In the genomic region with DNA sequence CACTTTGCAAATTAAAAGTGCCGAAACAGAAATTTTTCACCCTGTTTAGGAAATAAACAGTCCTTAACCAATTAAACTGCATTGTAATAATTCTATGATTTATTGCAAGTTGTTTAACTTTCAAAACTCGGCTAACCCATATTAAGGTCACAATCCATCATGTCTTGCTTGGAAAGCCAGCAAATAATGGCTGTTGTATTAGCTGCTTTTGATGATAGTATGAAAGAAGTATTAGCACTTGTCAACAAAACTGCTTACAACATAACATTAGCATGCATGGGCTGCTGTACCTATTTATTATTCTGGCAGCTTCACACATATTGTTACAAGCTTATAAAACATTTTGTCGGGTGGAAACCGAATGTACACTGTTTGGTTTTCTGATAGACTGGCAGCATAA, we compare ENCODE assay signal across 22 cellular contexts.
DNase-seq lines count a peak whose midpoint lies in the region; ATAC-seq, FAIRE-seq and TF ChIP-seq lines count a peak whose summit lies in the region.
"Had no signal": no experiment of that assay in that cellular context is flagged by ENCODE, and none has a peak within 500 bp of the region (broad histone marks: within the 10 kb centered on the region; RNA-seq: fewer than 3 reads in every experiment).

No MANE protein-coding gene starts in this region.

- H3K4me2 ChIP-seq in GM23248 (ENCODE audit: unreplicated experiment), result peak overlapping the region; percentile 59
- H3K4me2 ChIP-seq in fibroblast of lung (ENCODE audit: extremely low read depth, insufficient read depth, low read length), result no peak overlapping the region
- H3K4me2 ChIP-seq: BLaER1 treated with 17β-estradiol and CSF1 and Interleukin-3, amounts not matched to agents 10 nM and 100 nM had no signal

- intact Hi-C loops in head of caudate nucleus (cut with DNase I), result no loop called here

- no peaks in the 10 kb centered on the region for H3K9me2 ChIP-seq in GM23248 (ENCODE audit: insufficient read depth)

- DNase-seq in GM23248 (no peak), SJSA1 (ENCODE audit: low read depth in 1 of 2, low spot score in 2 of 2) (no peak), fibroblast of lung (ENCODE audit: low read depth in 2 of 2) (peak; percentile 21 to 50), urothelium cell line (ENCODE audit: low spot score) (no peak), head of caudate nucleus (no peak), SK-N-DZ (ENCODE audit: low spot score) (no peak)
- DNase-seq: ACHN; Calu3; CD8-positive, alpha-beta memory T cell; MM.1S; NCI-H1048; NCI-H1417 treated with DMSO at 0.1 percent for 48 hours; NCI-H187; NCI-H526; OCI-M1 had no signal

- in situ Hi-C loops in GM23248 (cut with MboI), result no loop called here

- peak overlapping the region; percentile 59; the same call in 1 of the 2 replicates for H3K27ac ChIP-seq in GM23248
- peak overlapping the region; percentile 77; the same call in 1 of the 2 replicates for H3K27ac ChIP-seq in SJSA1
- H3K27ac ChIP-seq in fibroblast of lung (ENCODE audit: insufficient read depth, low read length), result no peak overlapping the region
- H3K27ac ChIP-seq: BLaER1 treated with 17β-estradiol and CSF1 and Interleukin-3, amounts not matched to agents 10 nM and 100 nM; SK-N-MC had no signal

- peak; percentile 17 for FAIRE-seq in urothelium cell line (lab: Jason Lieb, UNC)
- FAIRE-seq: G401.6, GM18507, K562 had no signal

- H3K9ac ChIP-seq in GM23248 (no peak overlapping the region), fibroblast of lung (ENCODE audit: insufficient read depth, low read length) (no peak overlapping the region)
- H3K9ac ChIP-seq: BLaER1 treated with 17β-estradiol and CSF1 and Interleukin-3, amounts not matched to agents 10 nM and 100 nM had no signal

- H3F3A ChIP-seq in GM23248 (ENCODE audit: insufficient read depth), result peaks cover 38% of the 10 kb centered on the region

- no peaks in the 10 kb centered on the region for H3K27me3 ChIP-seq in GM23248 (replicated peaks; ENCODE audit: insufficient read depth)
- no peaks in the 10 kb centered on the region for H3K27me3 ChIP-seq in SJSA1 (replicated peaks)
- no peaks in the 10 kb centered on the region for H3K27me3 ChIP-seq in fibroblast of lung (ENCODE audit: control insufficient read depth, insufficient read depth, low read length)
- H3K27me3 ChIP-seq: BLaER1 treated with 17β-estradiol and CSF1 and Interleukin-3, amounts not matched to agents 10 nM and 100 nM had no signal

- WGBS in GM23248 (ENCODE audit: low coverage in 1 of 2, low lambda C conversion rate in 2 of 2, missing lambda C conversion rate in 2 of 2), 2 experiments, result 24 to 34% methylated on average over 4 of the region's 4 CpGs

- no peaks in the 10 kb centered on the region for H3K79me2 ChIP-seq in GM23248 (ENCODE audit: insufficient read depth)
- H3K79me2 ChIP-seq in fibroblast of lung (ENCODE audit: control insufficient read depth, insufficient read depth, low read length), result no peaks in the 10 kb centered on the region

- no peak for ATAC-seq in GM19455 (IDR thresholded peaks at IDR 0.05; ENCODE audit: unreplicated experiment)
- ATAC-seq: K562, Right ventricle myocardium inferior had no signal

- H4K20me1 ChIP-seq in GM23248 (ENCODE audit: insufficient read depth), result no peaks in the 10 kb centered on the region
- no peaks in the 10 kb centered on the region for H4K20me1 ChIP-seq in fibroblast of lung (ENCODE audit: control insufficient read depth, extremely low read depth, insufficient read depth, low read length)
- H4K20me1 ChIP-seq: BLaER1 treated with 17β-estradiol and CSF1 and Interleukin-3, amounts not matched to agents 10 nM and 100 nM had no signal

- H3K4me3 ChIP-seq in GM23248 (no peak overlapping the region; the same call in 1 of the 2 replicates), SJSA1 (no peak overlapping the region), fibroblast of lung (replicated peaks in 1 of 4; ENCODE audit: control extremely low read depth in 1 of 4, insufficient read depth in 1 of 4, low read depth in 3 of 4, low read length in 4 of 4) (no peak overlapping the region)
- H3K4me3 ChIP-seq: BLaER1 treated with 17β-estradiol and CSF1 and Interleukin-3, amounts not matched to agents 10 nM and 100 nM; K562; SK-N-MC had no signal

- TF ChIP-seq CTCF in fibroblast of lung (conservative IDR thresholded peaks at IDR 0.05 in 1 of 2, IDR thresholded peaks at IDR 0.05 in 1 of 2; ENCODE audit: low read depth in 1 of 2, low read length in 2 of 2), result no peak

- peaks cover 57% of the 10 kb centered on the region for H3K4me1 ChIP-seq in GM23248 (ENCODE audit: insufficient read depth)
- peaks cover 61% of the 10 kb centered on the region for H3K4me1 ChIP-seq in SJSA1 (replicated peaks)
- H3K4me1 ChIP-seq in fibroblast of lung (ENCODE audit: control insufficient read depth, extremely low read depth, insufficient read depth, low read length), result peaks cover 2% of the 10 kb centered on the region

- H2AFZ ChIP-seq in GM23248, result no peak overlapping the region
- no peak overlapping the region for H2AFZ ChIP-seq in fibroblast of lung (ENCODE audit: low read length)

- H3K36me3 ChIP-seq in GM23248 (ENCODE audit: low read depth), result no peaks in the 10 kb centered on the region
- H3K36me3 ChIP-seq in SJSA1, result no peaks in the 10 kb centered on the region
- H3K36me3 ChIP-seq in fibroblast of lung (ENCODE audit: control insufficient read depth, insufficient read depth, low read length), result no peaks in the 10 kb centered on the region
- H3K36me3 ChIP-seq: BLaER1 treated with 17β-estradiol and CSF1 and Interleukin-3, amounts not matched to agents 10 nM and 100 nM had no signal

- peaks cover 2% of the 10 kb centered on the region for H3K9me3 ChIP-seq in GM23248 (ENCODE audit: low read depth)
- H3K9me3 ChIP-seq in SJSA1 (replicated peaks), result 0 out of 2 replicates have a peak, but pooled peaks cover 4% of the 10 kb centered on the region
- H3K9me3 ChIP-seq in fibroblast of lung (ENCODE audit: control insufficient read depth, insufficient read depth, low read depth, low read length), result no peaks in the 10 kb centered on the region

Comparison
In these comparisons a context has a peak if more than half of its experiments do, and no peak if none do; other contexts are left out.
1. DNase-seq: peak in fibroblast of lung (2 of 2); none in GM23248 (single experiment), SJSA1 (0 of 2), urothelium cell line (single experiment), head of caudate nucleus (0 of 42) and SK-N-DZ (single experiment).